In genomic region chr11:130124096-130124495, GRCh38 we compare ENCODE assay signal across 1 cellular context.
TF ChIP-seq lines count a peak whose summit lies in the region.

No MANE protein-coding gene starts in this region.

TF ChIP-seq in HepG2, 621 proteins besides CTCF, POLR2A, EP300 and RAD21 (continued from another document and continues in another):
- TF ChIP-seq RFXANK (CRISPR knock-in tag; IDR thresholded peaks at IDR 0.05) (no peak), ZBTB43 (CRISPR knock-in tag; conservative IDR thresholded peaks at IDR 0.05) (peak; percentile 96), CREB1 (IDR thresholded peaks at IDR 0.05) (peak; percentile 73), CREB1 (CRISPR knock-in tag; IDR thresholded peaks at IDR 0.05) (peak; percentile 47), ZNF552 (CRISPR knock-in tag; IDR thresholded peaks at IDR 0.05; ENCODE audit: borderline replicate concordance) (no peak), ZNF674 (CRISPR knock-in tag; IDR thresholded peaks at IDR 0.05; ENCODE audit: low read depth) (no peak), HOXA7 (CRISPR knock-in tag; IDR thresholded peaks at IDR 0.05) (no peak), ZNF432 (CRISPR knock-in tag; IDR thresholded peaks at IDR 0.05; ENCODE audit: borderline replicate concordance) (no peak), TSC22D2 (CRISPR knock-in tag; IDR thresholded peaks at IDR 0.05; ENCODE audit: borderline replicate concordance) (no peak), ZGPAT (CRISPR knock-in tag; IDR thresholded peaks at IDR 0.05) (peak; percentile 86), SP2 (CRISPR knock-in tag; IDR thresholded peaks at IDR 0.05) (no peak), ATF7 (IDR thresholded peaks at IDR 0.05) (peak; percentile 50; the same call in 1 of the 2 replicates), ATF7 (CRISPR knock-in tag; IDR thresholded peaks at IDR 0.05) (no peak; the same call in 1 of the 2 replicates), TEAD3 (CRISPR knock-in tag; optimal IDR thresholded peaks at IDR 0.05; ENCODE audit: borderline replicate concordance) (peak; percentile 94), ZNF354B (CRISPR knock-in tag; IDR thresholded peaks at IDR 0.05) (no peak), GATAD2A (CRISPR knock-in tag; IDR thresholded peaks at IDR 0.05) (peak; percentile 92), SP1 (IDR thresholded peaks at IDR 0.05) (no peak), SP1 (CRISPR knock-in tag; IDR thresholded peaks at IDR 0.05) (no peak), ARHGAP35 (CRISPR knock-in tag; IDR thresholded peaks at IDR 0.05; ENCODE audit: borderline replicate concordance) (no peak), ZNF629 (CRISPR knock-in tag; conservative IDR thresholded peaks at IDR 0.05) (no peak; the same call in 1 of the 2 replicates), ZNF567 (CRISPR knock-in tag; IDR thresholded peaks at IDR 0.05; ENCODE audit: borderline replicate concordance) (no peak), SALL2 (CRISPR knock-in tag; IDR thresholded peaks at IDR 0.05) (no peak), SIX4 (CRISPR knock-in tag; IDR thresholded peaks at IDR 0.05) (no peak), MTA3 (CRISPR knock-in tag; IDR thresholded peaks at IDR 0.05) (no peak), ZNF646 (CRISPR knock-in tag; IDR thresholded peaks at IDR 0.05) (no peak), ZNF276 (CRISPR knock-in tag; IDR thresholded peaks at IDR 0.05; ENCODE audit: low read depth) (no peak), ZFP41 (CRISPR knock-in tag; IDR thresholded peaks at IDR 0.05; ENCODE audit: borderline replicate concordance) (no peak), SMC3 (IDR thresholded peaks at IDR 0.05; ENCODE audit: low read length) (peak; percentile 56), ZFY (CRISPR knock-in tag; IDR thresholded peaks at IDR 0.05) (0 out of 2 replicates have a peak, but pooled peaks have one; percentile 21), ZFP36L1 (CRISPR knock-in tag; IDR thresholded peaks at IDR 0.05) (peak; percentile 72; the same call in 1 of the 2 replicates), BATF2 (CRISPR knock-in tag; IDR thresholded peaks at IDR 0.05) (no peak), REXO4 (CRISPR knock-in tag; IDR thresholded peaks at IDR 0.05; ENCODE audit: borderline replicate concordance) (no peak), TERF1 (CRISPR knock-in tag; IDR thresholded peaks at IDR 0.05) (no peak), ZBTB38 (CRISPR knock-in tag; IDR thresholded peaks at IDR 0.05) (0 out of 2 replicates have a peak, but pooled peaks have one; percentile 31), MEIS1 (CRISPR knock-in tag; IDR thresholded peaks at IDR 0.05; ENCODE audit: borderline replicate concordance) (peak; percentile 73; the same call in 1 of the 2 replicates), ZBTB14 (CRISPR knock-in tag; IDR thresholded peaks at IDR 0.05) (no peak), ETV5 (CRISPR knock-in tag; IDR thresholded peaks at IDR 0.05; ENCODE audit: borderline replicate concordance) (peak; percentile 89), RFX3 (CRISPR knock-in tag; IDR thresholded peaks at IDR 0.05) (no peak), ZSCAN31 (CRISPR knock-in tag; IDR thresholded peaks at IDR 0.05; ENCODE audit: low read depth) (no peak), TRIM22 (IDR thresholded peaks at IDR 0.05) (no peak), ZNF350 (CRISPR knock-in tag; IDR thresholded peaks at IDR 0.05; ENCODE audit: borderline replicate concordance, low read depth) (no peak), ZNF691 (CRISPR knock-in tag; IDR thresholded peaks at IDR 0.05; ENCODE audit: borderline replicate concordance, low read depth) (peak; percentile 51; the same call in 1 of the 2 replicates), ZNF251 (CRISPR knock-in tag; IDR thresholded peaks at IDR 0.05) (no peak), YEATS2 (CRISPR knock-in tag; IDR thresholded peaks at IDR 0.05; ENCODE audit: borderline replicate concordance) (peak; percentile 37; the same call in 1 of the 2 replicates), ETV6 (CRISPR knock-in tag; conservative IDR thresholded peaks at IDR 0.05) (no peak), CEBPZ (IDR thresholded peaks at IDR 0.05; ENCODE audit: low read length) (no peak), ZNF446 (CRISPR knock-in tag; IDR thresholded peaks at IDR 0.05) (no peak), HIVEP1 (CRISPR knock-in tag; IDR thresholded peaks at IDR 0.05) (no peak)
